Comparison of ENCODE assay signal across 9 cellular contexts in the genomic region with DNA sequence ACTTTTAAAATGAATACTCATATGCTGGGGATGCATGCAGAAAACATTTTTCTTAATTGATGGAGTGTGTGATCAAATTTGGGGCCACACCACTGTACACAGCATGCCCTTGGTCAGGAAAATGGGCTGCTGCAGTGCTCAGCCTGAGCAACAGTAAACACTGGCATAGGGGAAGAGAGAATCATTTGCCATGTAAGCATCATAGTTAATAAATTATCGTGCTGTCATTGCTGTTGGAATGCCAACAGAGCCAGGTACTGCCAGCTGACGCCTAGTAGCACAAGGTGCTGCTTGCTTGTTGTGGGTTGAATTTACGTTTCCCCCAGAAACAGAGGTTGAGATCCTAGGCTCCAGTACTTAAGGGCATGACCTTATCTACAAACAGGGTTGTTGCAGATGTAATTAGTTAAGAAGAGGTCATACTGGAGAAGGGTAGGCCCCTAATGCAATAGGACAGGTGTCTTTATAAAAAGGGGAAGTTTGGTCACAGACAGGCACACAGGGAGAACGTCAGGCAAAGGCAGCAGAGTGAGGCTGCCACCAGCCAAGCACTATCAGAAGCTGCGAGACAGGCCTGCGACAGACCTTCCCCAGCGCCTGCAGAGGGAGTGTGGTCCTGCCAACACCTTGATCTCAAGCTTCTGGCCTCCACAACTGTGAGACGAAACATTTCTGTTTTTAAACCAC. TPM values are rescaled to one million over a fixed set of nuclear protein-coding genes. Genes with fewer than 3 reads are reported as not detected.
DNase-seq lines count a peak whose midpoint lies in the region; ATAC-seq and TF ChIP-seq lines count a peak whose summit lies in the region.
"Had no signal": no experiment of that assay in that cellular context is flagged by ENCODE, and none has a peak within 500 bp of the region (broad histone marks: within the 10 kb centered on the region; RNA-seq: fewer than 3 reads in every experiment).

No MANE protein-coding gene starts in this region.

- ATAC-seq in GM21515 (IDR thresholded peaks at IDR 0.05; ENCODE audit: unreplicated experiment) (peak; percentile 58), HG03457 (IDR thresholded peaks at IDR 0.05; ENCODE audit: unreplicated experiment) (peak; percentile 77), esophagus mucosa (peak; percentile 25), WTC11 (no peak; the same call in 1 of the 2 replicates)

- peak; percentile 43 for DNase-seq in GM13977 (ENCODE audit: low spot score)
- DNase-seq in NCI-H2107 (lab: John Stamatoyannopoulos, UW) = no peak
- no peak for DNase-seq in 8988T
- no peak for DNase-seq in WTC11 (ENCODE audit: low spot score)
- DNase-seq in NCI-H1436 treated with DMSO at 0.1 percent for 48 hours (lab: John Stamatoyannopoulos, UW) = no peak
- DNase-seq: DND-41 had no signal

- POLR2A ChIA-PET in WTC11 (lab: Charles Lee) = no interaction called here

- H3K27me3 Mint-ChIP-seq in WTC11 (ENCODE audit: low read depth) = no peaks in the 10 kb centered on the region

- no peaks in the 10 kb centered on the region for H3K4me1 Mint-ChIP-seq in WTC11

- peaks cover 19% of the 10 kb centered on the region for H3K9me3 Mint-ChIP-seq in WTC11

- CTCF ChIA-PET in WTC11 (lab: Charles Lee) = interaction anchor here (1.0 to 1.3 kb wide), 2 partner anchors 11 to 121 kb away, joined by 3 read pairs; no protein-coding TSS in a partner anchor

- peaks cover 39% of the 10 kb centered on the region for H3K36me3 Mint-ChIP-seq in WTC11

- in situ Hi-C loops in GM13977 (cut with MboI; ENCODE audit: low pct_unique_long_range_greater_than_20kb, low sequenced_read_pairs, unreplicated experiment) = no loop called here

- H3K4me3 Mint-ChIP-seq in WTC11 = no peak overlapping the region

- TF ChIP-seq CTCF in GM13977 (IDR thresholded peaks at IDR 0.05; ENCODE audit: extremely low read depth, insufficient read depth, missing control alignments) (no peak), WTC11 (IDR thresholded peaks at IDR 0.05) (no peak)

- H3K27ac Mint-ChIP-seq in WTC11 = no peak overlapping the region

TF ChIP-seq in WTC11, 78 proteins besides CTCF, POLR2A, EP300 and RAD21:
- TF ChIP-seq ZNF219 (CRISPR knock-in tag; IDR thresholded peaks at IDR 0.05; ENCODE audit: borderline replicate concordance) (no peak), PRDM15 (CRISPR knock-in tag; IDR thresholded peaks at IDR 0.05) (no peak), ZNF512 (CRISPR knock-in tag; IDR thresholded peaks at IDR 0.05; ENCODE audit: borderline replicate concordance) (no peak), GRHL2 (CRISPR knock-in tag; IDR thresholded peaks at IDR 0.05; ENCODE audit: insufficient replicate concordance, severe bottlenecking) (no peak), MLX (CRISPR knock-in tag; IDR thresholded peaks at IDR 0.05) (no peak), IRF1 (CRISPR knock-in tag; IDR thresholded peaks at IDR 0.05) (no peak), SOX15 (CRISPR knock-in tag; IDR thresholded peaks at IDR 0.05) (no peak), USF2 (CRISPR knock-in tag; IDR thresholded peaks at IDR 0.05) (no peak), RELA (CRISPR knock-in tag; IDR thresholded peaks at IDR 0.05; ENCODE audit: borderline replicate concordance) (no peak), ZNF396 (CRISPR knock-in tag; IDR thresholded peaks at IDR 0.05; ENCODE audit: borderline replicate concordance) (no peak), ZNF416 (CRISPR knock-in tag; IDR thresholded peaks at IDR 0.05) (no peak)
- TF ChIP-seq, protein P1, sequence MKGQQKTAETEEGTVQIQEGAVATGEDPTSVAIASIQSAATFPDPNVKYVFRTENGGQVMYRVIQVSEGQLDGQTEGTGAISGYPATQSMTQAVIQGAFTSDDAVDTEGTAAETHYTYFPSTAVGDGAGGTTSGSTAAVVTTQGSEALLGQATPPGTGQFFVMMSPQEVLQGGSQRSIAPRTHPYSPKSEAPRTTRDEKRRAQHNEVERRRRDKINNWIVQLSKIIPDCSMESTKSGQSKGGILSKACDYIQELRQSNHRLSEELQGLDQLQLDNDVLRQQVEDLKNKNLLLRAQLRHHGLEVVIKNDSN (CRISPR knock-in tag; IDR thresholded peaks at IDR 0.05) = no peak

RNA-seq across cellular contexts. Expression of gene DAP, which starts 25.3 kb away (rescaled TPM):
- 34.6 TPM for total RNA-seq in esophagus mucosa
- total RNA-seq in WTC11 (2021) = 46.7 to 47.7 TPM (median 47.5 TPM) in 3 replicates
